Comparison of ENCODE assay signal across 13 cellular contexts in the genomic region with DNA sequence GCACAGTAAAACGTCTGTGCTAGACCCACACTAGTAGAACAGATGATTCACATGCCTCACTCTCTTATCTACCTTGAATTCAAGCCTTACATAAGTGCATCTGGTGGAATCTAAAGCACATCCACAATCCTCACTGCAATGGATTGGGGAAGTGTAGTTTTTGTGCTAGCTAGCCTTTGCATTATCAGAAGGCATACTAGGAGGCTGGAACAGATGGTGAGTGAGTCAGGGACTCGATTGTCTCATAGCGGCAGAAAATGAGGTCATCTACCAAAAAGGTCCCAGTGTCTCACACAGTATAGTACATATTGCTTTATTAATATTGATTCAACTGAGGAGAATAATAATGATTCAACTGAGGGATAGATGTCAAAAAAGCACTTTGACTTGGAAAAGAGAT. TPM values are rescaled to one million over a fixed set of nuclear protein-coding genes. Genes with fewer than 3 reads are reported as not detected.
DNase-seq lines count a peak whose midpoint lies in the region; ATAC-seq and TF ChIP-seq lines count a peak whose summit lies in the region.
"Had no signal": no experiment of that assay in that cellular context is flagged by ENCODE, and none has a peak within 500 bp of the region (broad histone marks: within the 10 kb centered on the region; RNA-seq: fewer than 3 reads in every experiment).

No MANE protein-coding gene starts in this region.

- POLR2A ChIA-PET in CD4-positive, alpha-beta T cell (lab: Charles Lee) = no interaction called here

- H3K4me1 Mint-ChIP-seq in endodermal cell = peaks cover 7% of the 10 kb centered on the region
- peaks cover 38% of the 10 kb centered on the region for H3K4me1 Mint-ChIP-seq in CD4-positive, alpha-beta T cell (ENCODE audit: low read depth)

- 83 to 93% methylated on average over 2 to 3 of the region's 3 CpGs for WGBS in endodermal cell (ENCODE audit: insufficient coverage in 1 of 2, insufficient read length in 1 of 2), 2 experiments

- no peaks in the 10 kb centered on the region for H3K27me3 ChIP-seq in endodermal cell (ENCODE audit: control insufficient read depth, insufficient read depth, low read length, poor library complexity, severe bottlenecking)
- H3K27me3 ChIP-seq in CD4-positive, alpha-beta T cell (ENCODE audit: control insufficient read depth, insufficient read depth, low read length) = no peaks in the 10 kb centered on the region

- H3K36me3 Mint-ChIP-seq in endodermal cell (ENCODE audit: low read depth) = peaks cover 36% of the 10 kb centered on the region
- peaks cover 67% of the 10 kb centered on the region for H3K36me3 Mint-ChIP-seq in CD4-positive, alpha-beta T cell (ENCODE audit: low read depth)

- CTCF ChIA-PET in CD4-positive, alpha-beta T cell (lab: Charles Lee) = no interaction called here

- H3K4me3 Mint-ChIP-seq in endodermal cell = no peak overlapping the region
- no peak overlapping the region for H3K4me3 Mint-ChIP-seq in CD4-positive, alpha-beta T cell
- H3K4me3 Mint-ChIP-seq: effector memory CD8-positive, alpha-beta T cell had no signal

- no peak overlapping the region for H3K27ac Mint-ChIP-seq in endodermal cell
- H3K27ac Mint-ChIP-seq in CD4-positive, alpha-beta T cell = no peak overlapping the region

- no peaks in the 10 kb centered on the region for H3K4me1 ChIP-seq in endodermal cell (ENCODE audit: control insufficient read depth, insufficient read depth, low read length)

- peak overlapping the region; percentile 56 for H3K27ac ChIP-seq in endodermal cell (ENCODE audit: low read depth, low read length)
- no peak overlapping the region for H3K27ac ChIP-seq in CD4-positive, alpha-beta T cell (ENCODE audit: low read depth, low read length)
- H3K27ac ChIP-seq: SK-N-MC had no signal

- peak; percentile 34 for DNase-seq in EH (ENCODE audit: low read depth)
- DNase-seq in NCI-H69 (lab: John Stamatoyannopoulos, UW) = peak; percentile 73
- no peak for DNase-seq in endodermal cell
- peak; percentile 86 for DNase-seq in non-pigmented ciliary epithelial cell (ENCODE audit: low read depth)
- DNase-seq in kidney glomerular epithelial cell (lab: John Stamatoyannopoulos, UW) = no peak
- no peak for DNase-seq in CD4-positive, alpha-beta T cell
- DNase-seq in GF-D8 (lab: John Stamatoyannopoulos, UW) = no peak
- no peak for DNase-seq in posterior vena cava (ENCODE audit: low spot score)
- DNase-seq: activated CD8-positive, alpha-beta memory T cell treated with anti-CD3 and anti-CD28 coated beads, Interleukin-2, amount 50 U/mL, for 4 hours; effector memory CD8-positive, alpha-beta T cell; GOT3; stimulated activated naive CD4-positive, alpha-beta T cell treated with Interleukin-2 at 50 U/mL for 16 hours had no signal

- ATAC-seq in CD4-positive, alpha-beta T cell (ENCODE audit: poor library complexity) = no peak
- ATAC-seq: effector memory CD8-positive, alpha-beta T cell had no signal

- H3K27me3 Mint-ChIP-seq in endodermal cell (ENCODE audit: insufficient read depth) = no peaks in the 10 kb centered on the region
- H3K27me3 Mint-ChIP-seq in CD4-positive, alpha-beta T cell = no peaks in the 10 kb centered on the region
- H3K27me3 Mint-ChIP-seq: effector memory CD8-positive, alpha-beta T cell had no signal

- no peak overlapping the region for H3K4me3 ChIP-seq in endodermal cell (ENCODE audit: low read length)
- H3K4me3 ChIP-seq: SK-N-MC had no signal

- H3K9me3 Mint-ChIP-seq in endodermal cell = no peaks in the 10 kb centered on the region
- peaks cover 3% of the 10 kb centered on the region for H3K9me3 Mint-ChIP-seq in CD4-positive, alpha-beta T cell
- H3K9me3 Mint-ChIP-seq: effector memory CD8-positive, alpha-beta T cell had no signal

- H3K9me3 ChIP-seq in endodermal cell (ENCODE audit: control insufficient read depth, low read length) = no peaks in the 10 kb centered on the region
- H3K9me3 ChIP-seq in CD4-positive, alpha-beta T cell (ENCODE audit: control insufficient read depth, low read length) = no peaks in the 10 kb centered on the region

- no peak for TF ChIP-seq CTCF in endodermal cell (conservative IDR thresholded peaks at IDR 0.05)
- no peak for TF ChIP-seq CTCF in CD4-positive, alpha-beta T cell (IDR thresholded peaks at IDR 0.05)

- intact Hi-C loops in CD4-positive, alpha-beta T cell (cut with DNase I, micrococcal nuclease) = no loop called here
- intact Hi-C loops in posterior vena cava (cut with DNase I) = no loop called here

- H3K9ac ChIP-seq in endodermal cell (ENCODE audit: extremely low read depth, low read length, poor library complexity, severe bottlenecking) = no peak overlapping the region

- peaks cover 31% of the 10 kb centered on the region for H3K36me3 ChIP-seq in endodermal cell (ENCODE audit: control insufficient read depth, insufficient read depth, low read length)

RNA-seq across cellular contexts. Expression of a gene that starts 9.3 kb away (rescaled TPM):
- total RNA-seq in endodermal cell (10 to 100 TPM; 17.2 to 19.8 TPM), posterior vena cava (10 to 100 TPM; 16.5 to 24.2 TPM)
- polyA plus RNA-seq in endodermal cell (2013, experiment 1 of 2) = 30.9 TPM
- 27.6 TPM for polyA plus RNA-seq in endodermal cell (2013, experiment 2 of 2)
- 1 to 10 TPM; 4.3 to 6.2 TPM for total RNA-seq in CD4-positive, alpha-beta T cell

Comparison
In these comparisons a context has a peak if more than half of its experiments do, and no peak if none do; other contexts are left out.
1. DNase-seq: peak in EH (single experiment), NCI-H69 (single experiment) and non-pigmented ciliary epithelial cell (single experiment); none in endodermal cell (single experiment), kidney glomerular epithelial cell (single experiment), CD4-positive, alpha-beta T cell (0 of 10), GF-D8 (single experiment) and posterior vena cava (single experiment).